Comparison of ENCODE assay signal across 12 cellular contexts in genomic region chr12:111424189-111424792, GRCh38. TPM values are rescaled to one million over a fixed set of nuclear protein-coding genes. Genes with fewer than 3 reads are reported as not detected.
DNase-seq lines count a peak whose midpoint lies in the region; ATAC-seq and TF ChIP-seq lines count a peak whose summit lies in the region.
"Had no signal": no experiment of that assay in that cellular context is flagged by ENCODE, and none has a peak within 500 bp of the region (broad histone marks: within the 10 kb centered on the region; RNA-seq: fewer than 3 reads in every experiment).

No MANE protein-coding gene starts in this region.

- H3K27me3 ChIP-seq in brain microvascular endothelial cell (replicated peaks): no peaks in the 10 kb centered on the region
- H3K27me3 ChIP-seq: tibial artery had no signal

- H3K4me1 ChIP-seq in mucosa of descending colon (ENCODE audit: low read depth): peaks cover 35% of the 10 kb centered on the region

- in situ Hi-C loops in brain microvascular endothelial cell (cut with HindIII; ENCODE audit: low pct_ligation_motif_present, low sequenced_read_pairs): no loop called here

- H3K36me3 Mint-ChIP-seq in HFFc6 (ENCODE audit: low read depth): peaks cover 19% of the 10 kb centered on the region

- H3K4me1 Mint-ChIP-seq in HFFc6 (ENCODE audit: low read depth): peaks cover 29% of the 10 kb centered on the region

- DNase-seq in NCI-H2107 treated with DMSO at 0.1 percent for 48 hours (lab: John Stamatoyannopoulos, UW; ENCODE audit: unreplicated experiment): peak; percentile 22
- DNase-seq in NCI-H2107 (lab: John Stamatoyannopoulos, UW): no peak
- no peak for DNase-seq in HFFc6
- no peak for DNase-seq in brain microvascular endothelial cell
- peak in 2 of 3 donors; percentile 12 to 35 for DNase-seq in mucosa of descending colon
- DNase-seq in AG08395 (ENCODE audit: low spot score): no peak
- DNase-seq in AG20443 (ENCODE audit: low spot score): no peak
- DNase-seq: DMS79, NCI-H69, tibial artery had no signal

- no peak for TF ChIP-seq CTCF in HFFc6 (IDR thresholded peaks at IDR 0.05)
- no peak for TF ChIP-seq CTCF in brain microvascular endothelial cell (IDR thresholded peaks at IDR 0.05; ENCODE audit: low read depth, low read length, missing control alignments)
- no peak for TF ChIP-seq CTCF in mucosa of descending colon (IDR thresholded peaks at IDR 0.05)

- peak overlapping the region; percentile 51; the same call in 1 of the 2 replicates for H3K27ac Mint-ChIP-seq in HFFc6

- no peak overlapping the region; the same call in 1 of the 2 replicates for H3K4me3 Mint-ChIP-seq in HFFc6

- no peaks in the 10 kb centered on the region for H3K9me3 ChIP-seq in mucosa of descending colon
- H3K9me3 ChIP-seq: tibial artery had no signal

- no peak for ATAC-seq in mucosa of descending colon
- no peak for ATAC-seq in HG03354 (IDR thresholded peaks at IDR 0.05; ENCODE audit: poor library complexity, severe bottlenecking, unreplicated experiment)

- H3K27me3 Mint-ChIP-seq in HFFc6 (ENCODE audit: insufficient read depth): peaks cover 5% of the 10 kb centered on the region; the same call in 1 of the 2 replicates

- H3K36me3 ChIP-seq in brain microvascular endothelial cell (replicated peaks): peaks cover 70% of the 10 kb centered on the region
- no peaks in the 10 kb centered on the region for H3K36me3 ChIP-seq in mucosa of descending colon (ENCODE audit: low read depth)

- no peak overlapping the region for H3K4me3 ChIP-seq in brain microvascular endothelial cell (ENCODE audit: low read depth, low read length)
- H3K4me3 ChIP-seq in mucosa of descending colon: no peak overlapping the region
- H3K4me3 ChIP-seq: tibial artery had no signal

- H3K27ac ChIP-seq in brain microvascular endothelial cell: peak overlapping the region; percentile 17
- H3K27ac ChIP-seq: 22Rv1, tibial artery had no signal

- intact Hi-C loops in mucosa of descending colon (cut with DNase I, micrococcal nuclease): no loop called here

- H3K9me3 Mint-ChIP-seq in HFFc6: no peaks in the 10 kb centered on the region

RNA-seq across cellular contexts. Expression of gene SH2B3, which starts 18.6 kb away (rescaled TPM):
- total RNA-seq in HFFc6 (2021; fragmentation: NEBNext Ultra II Directional; extraction: Animal tissue kit (Norgen Biotek cat#: 25700)): 10 to 100 TPM; 54.0 to 80.3 (median 69.8) TPM
- 10 to 100 TPM; 16.5 to 22.4 (median 20.5) TPM for total RNA-seq in mucosa of descending colon

RNA-seq across cellular contexts. Expression of gene PHETA1, which starts 55.4 kb away (rescaled TPM):
- 10 to 100 TPM; 11.5 to 15.0 (median 14.0) TPM for total RNA-seq in HFFc6 (2021; fragmentation: NEBNext Ultra II Directional; extraction: Animal tissue kit (Norgen Biotek cat#: 25700))
- 10 to 100 TPM; 21.4 to 39.8 (median 23.4) TPM for total RNA-seq in mucosa of descending colon

Comparison
In these comparisons a context has a peak if more than half of its experiments do, and no peak if none do; other contexts are left out.
1. DNase-seq: peak in NCI-H2107 treated with DMSO at 0.1 percent for 48 hours (single experiment) and mucosa of descending colon (2 of 3); none in NCI-H2107 (single experiment), HFFc6 (single experiment), brain microvascular endothelial cell (single experiment), AG08395 (single experiment) and AG20443 (single experiment).